ENCODE assay signal across 34 cellular contexts in genomic region chrX:9367437-9367836, GRCh38.
"Had no signal": no experiment of that assay in that cellular context is flagged by ENCODE, and none has a peak within 500 bp of the region (broad histone marks: within the 10 kb centered on the region; RNA-seq: fewer than 3 reads in every experiment).

No MANE protein-coding gene starts in this region.

- H3K27me3 Mint-ChIP-seq: activated CD4-positive, alpha-beta memory T cell treated with anti-CD3 and anti-CD28 coated beads for 36 hours; activated CD4-positive, alpha-beta T cell treated with anti-CD3 and anti-CD28 coated beads for 36 hours; activated CD4-positive, alpha-beta T cell treated with anti-CD3 and anti-CD28 coated beads, Interleukin-2, amount 10 ng/mL, durations not matched to agents 24 days and 14 days; activated CD8-positive, alpha-beta memory T cell treated with anti-CD3 and anti-CD28 coated beads, Interleukin-2, amount 10 ng/mL, durations not matched to agents 7 days and 5 days; central memory CD8-positive, alpha-beta T cell; effector memory CD8-positive, alpha-beta T cell; T-helper 17 cell had no signal

- FAIRE-seq: bronchial epithelial cell had no signal

- H3K4me1 ChIP-seq: ascending aorta, esophagus muscularis mucosa, foreskin keratinocyte, gastrocnemius medialis had no signal

- H3K27me3 ChIP-seq: ascending aorta, brain microvascular endothelial cell, esophagus muscularis mucosa, gastrocnemius medialis had no signal

- H3K27ac ChIP-seq: ascending aorta, brain microvascular endothelial cell, esophagus muscularis mucosa, foreskin keratinocyte, gastrocnemius medialis, heart left ventricle, WERI-Rb-1 had no signal

- ATAC-seq: activated CD4-positive, alpha-beta T cell treated with anti-CD3 and anti-CD28 coated beads for 36 hours; activated CD8-positive, alpha-beta memory T cell treated with anti-CD3 and anti-CD28 coated beads, Interleukin-2, amount 10 ng/mL, durations not matched to agents 7 days and 5 days; activated CD8-positive, alpha-beta T cell treated with anti-CD3 and anti-CD28 coated beads, Interleukin-2, amount 10 ng/mL, durations not matched to agents 7 days and 5 days; activated naive CD4-positive, alpha-beta T cell treated with anti-CD3 and anti-CD28 coated beads, Interleukin-2, amount 50 U/mL, for 72 hours; activated T-cell treated with anti-CD3 and anti-CD28 coated beads, Interleukin-2, amount 50 U/mL, for 72 hours; effector memory CD8-positive, alpha-beta T cell; foreskin keratinocyte; gastrocnemius medialis; heart left ventricle; T-helper 17 cell had no signal

- DNase-seq: activated CD4-positive, alpha-beta memory T cell treated with anti-CD3 and anti-CD28 coated beads for 36 hours; activated CD4-positive, alpha-beta T cell treated with anti-CD3 and anti-CD28 coated beads for 36 hours; activated CD4-positive, alpha-beta T cell treated with anti-CD3 and anti-CD28 coated beads, Interleukin-2, amount 10 ng/mL, durations not matched to agents 24 days and 14 days; activated CD4-positive, CD25-positive, alpha-beta regulatory T cell; activated CD4-positive, CD25-positive, alpha-beta regulatory T cell treated with anti-CD3 and anti-CD28 coated beads, Interleukin-2, amount 50 U/mL, for 72 hours; activated CD8-positive, alpha-beta memory T cell treated with anti-CD3 and anti-CD28 coated beads, Interleukin-2, amount 10 ng/mL, durations not matched to agents 7 days and 5 days; activated CD8-positive, alpha-beta memory T cell treated with anti-CD3 and anti-CD28 coated beads, Interleukin-2, amount 50 U/mL, for 4 hours; activated CD8-positive, alpha-beta T cell treated with anti-CD3 and anti-CD28 coated beads, Interleukin-2, amount 10 ng/mL, durations not matched to agents 7 days and 5 days; activated gamma-delta T cell; activated naive CD4-positive, alpha-beta T cell; activated naive CD4-positive, alpha-beta T cell treated with anti-CD3 and anti-CD28 coated beads, Interleukin-2, amount 10 ng/mL, durations not matched to agents 7 days and 5 days; activated naive CD8-positive, alpha-beta T cell treated with anti-CD3 and anti-CD28 coated beads, Interleukin-2, amount 10 ng/mL, durations not matched to agents 7 days and 5 days; activated T-cell treated with anti-CD3 and anti-CD28 coated beads, Interleukin-2, amount 50 U/mL, for 1 hour; activated T-cell treated with anti-CD3 and anti-CD28 coated beads, Interleukin-2, amount 50 U/mL, for 72 hours; brain microvascular endothelial cell; cortex of kidney; dermis blood vessel endothelial cell; effector CD4-positive, alpha-beta T cell; effector memory CD8-positive, alpha-beta T cell; erythroblast; foreskin keratinocyte; gastrocnemius medialis; glutamatergic neuron; heart left ventricle; T-helper 1 cell; T-helper 17 cell; T1000; WERI-Rb-1 had no signal

- H3K4me3 ChIP-seq: ascending aorta, esophagus muscularis mucosa, gastrocnemius medialis, heart left ventricle had no signal

- H3K4me3 Mint-ChIP-seq: activated CD4-positive, alpha-beta memory T cell treated with anti-CD3 and anti-CD28 coated beads for 36 hours; activated CD4-positive, alpha-beta T cell treated with anti-CD3 and anti-CD28 coated beads for 36 hours; activated CD4-positive, alpha-beta T cell treated with anti-CD3 and anti-CD28 coated beads, Interleukin-2, amount 10 ng/mL, durations not matched to agents 24 days and 14 days; activated CD8-positive, alpha-beta memory T cell treated with anti-CD3 and anti-CD28 coated beads, Interleukin-2, amount 10 ng/mL, durations not matched to agents 7 days and 5 days; activated CD8-positive, alpha-beta T cell treated with anti-CD3 and anti-CD28 coated beads, Interleukin-2, amount 10 ng/mL, durations not matched to agents 7 days and 5 days; activated naive CD4-positive, alpha-beta T cell treated with anti-CD3 and anti-CD28 coated beads, Interleukin-2, amount 10 ng/mL, durations not matched to agents 7 days and 5 days; activated naive CD8-positive, alpha-beta T cell treated with anti-CD3 and anti-CD28 coated beads, Interleukin-2, amount 10 ng/mL, durations not matched to agents 7 days and 5 days; activated T-cell treated with anti-CD3 and anti-CD28 coated beads, Interleukin-2, amount 50 U/mL, for 72 hours; central memory CD8-positive, alpha-beta T cell; effector memory CD8-positive, alpha-beta T cell; T-helper 17 cell; T-helper 2 cell treated with Interferon-gamma antibody and Interleukin-4, amounts not matched to agents 5 μg/mL and 100 μg/mL, for 36 hours had no signal

- H3K36me3 Mint-ChIP-seq: activated CD4-positive, alpha-beta memory T cell treated with anti-CD3 and anti-CD28 coated beads for 36 hours; activated naive CD4-positive, alpha-beta T cell treated with anti-CD3 and anti-CD28 coated beads, Interleukin-2, amount 10 ng/mL, durations not matched to agents 7 days and 5 days; activated naive CD4-positive, alpha-beta T cell treated with anti-CD3 and anti-CD28 coated beads, Interleukin-2, amount 50 U/mL, for 72 hours; activated naive CD8-positive, alpha-beta T cell treated with anti-CD3 and anti-CD28 coated beads, Interleukin-2, amount 10 ng/mL, durations not matched to agents 7 days and 5 days had no signal

- H3K36me3 ChIP-seq: ascending aorta, brain microvascular endothelial cell, esophagus muscularis mucosa, gastrocnemius medialis, heart left ventricle, WERI-Rb-1 had no signal

- H3K9me3 ChIP-seq: ascending aorta, esophagus muscularis mucosa, gastrocnemius medialis, heart left ventricle had no signal

- H3K27ac Mint-ChIP-seq: activated CD4-positive, alpha-beta memory T cell treated with anti-CD3 and anti-CD28 coated beads for 36 hours; activated CD4-positive, alpha-beta T cell treated with anti-CD3 and anti-CD28 coated beads for 36 hours; activated CD4-positive, alpha-beta T cell treated with anti-CD3 and anti-CD28 coated beads, Interleukin-2, amount 10 ng/mL, durations not matched to agents 24 days and 14 days; activated CD8-positive, alpha-beta memory T cell treated with anti-CD3 and anti-CD28 coated beads, Interleukin-2, amount 10 ng/mL, durations not matched to agents 7 days and 5 days; activated CD8-positive, alpha-beta T cell treated with anti-CD3 and anti-CD28 coated beads, Interleukin-2, amount 10 ng/mL, durations not matched to agents 7 days and 5 days; activated naive CD4-positive, alpha-beta T cell treated with anti-CD3 and anti-CD28 coated beads, Interleukin-2, amount 10 ng/mL, durations not matched to agents 7 days and 5 days; activated naive CD4-positive, alpha-beta T cell treated with anti-CD3 and anti-CD28 coated beads, Interleukin-2, amount 50 U/mL, for 72 hours; activated naive CD8-positive, alpha-beta T cell treated with anti-CD3 and anti-CD28 coated beads, Interleukin-2, amount 10 ng/mL, durations not matched to agents 7 days and 5 days; effector memory CD8-positive, alpha-beta T cell; T-helper 17 cell; T-helper 2 cell treated with Interferon-gamma antibody and Interleukin-4, amounts not matched to agents 5 μg/mL and 100 μg/mL, for 36 hours had no signal

- H3K4me1 Mint-ChIP-seq: central memory CD8-positive, alpha-beta T cell had no signal

- H3K9me3 Mint-ChIP-seq: activated CD4-positive, alpha-beta memory T cell treated with anti-CD3 and anti-CD28 coated beads for 36 hours; activated CD4-positive, alpha-beta T cell treated with anti-CD3 and anti-CD28 coated beads, Interleukin-2, amount 10 ng/mL, durations not matched to agents 24 days and 14 days; activated naive CD4-positive, alpha-beta T cell treated with anti-CD3 and anti-CD28 coated beads, Interleukin-2, amount 10 ng/mL, durations not matched to agents 7 days and 5 days; activated naive CD4-positive, alpha-beta T cell treated with anti-CD3 and anti-CD28 coated beads, Interleukin-2, amount 50 U/mL, for 72 hours; activated naive CD8-positive, alpha-beta T cell treated with anti-CD3 and anti-CD28 coated beads, Interleukin-2, amount 10 ng/mL, durations not matched to agents 7 days and 5 days; activated T-cell treated with anti-CD3 and anti-CD28 coated beads, Interleukin-2, amount 50 U/mL, for 72 hours; central memory CD8-positive, alpha-beta T cell; effector memory CD8-positive, alpha-beta T cell; T-helper 2 cell treated with Interferon-gamma antibody and Interleukin-4, amounts not matched to agents 5 μg/mL and 100 μg/mL, for 36 hours had no signal
